Comparison of ENCODE assay signal across 17 cellular contexts in genomic region chr4:47535567-47536147, GRCh38. TPM values are rescaled to one million over a fixed set of nuclear protein-coding genes. Genes with fewer than 3 reads are reported as not detected.
DNase-seq lines count a peak whose midpoint lies in the region; ATAC-seq, FAIRE-seq and TF ChIP-seq lines count a peak whose summit lies in the region.
"Had no signal": no experiment of that assay in that cellular context is flagged by ENCODE, and none has a peak within 500 bp of the region (broad histone marks: within the 10 kb centered on the region; RNA-seq: fewer than 3 reads in every experiment).

No MANE protein-coding gene starts in this region.

- peaks cover 40% of the 10 kb centered on the region for H3K36me3 Mint-ChIP-seq in activated naive CD8-positive, alpha-beta T cell treated with anti-CD3 and anti-CD28 coated beads, Interleukin-2, amount 10 ng/mL, durations not matched to agents 7 days and 5 days
- peaks cover 32% of the 10 kb centered on the region for H3K36me3 Mint-ChIP-seq in activated naive CD8-positive, alpha-beta T cell treated with anti-CD3 and anti-CD28 coated beads, Interleukin-2, amount 50 U/mL, for 24 hours (ENCODE audit: low read depth)

- H3K4me1 Mint-ChIP-seq in activated naive CD8-positive, alpha-beta T cell treated with anti-CD3 and anti-CD28 coated beads, Interleukin-2, amount 10 ng/mL, durations not matched to agents 7 days and 5 days, result peaks cover 52% of the 10 kb centered on the region
- H3K4me1 Mint-ChIP-seq in activated naive CD8-positive, alpha-beta T cell treated with anti-CD3 and anti-CD28 coated beads, Interleukin-2, amount 50 U/mL, for 24 hours, result peaks cover 49% of the 10 kb centered on the region

- no peak overlapping the region for H3K4me3 Mint-ChIP-seq in activated naive CD8-positive, alpha-beta T cell treated with anti-CD3 and anti-CD28 coated beads, Interleukin-2, amount 10 ng/mL, durations not matched to agents 7 days and 5 days
- H3K4me3 Mint-ChIP-seq in activated naive CD8-positive, alpha-beta T cell treated with anti-CD3 and anti-CD28 coated beads, Interleukin-2, amount 50 U/mL, for 24 hours, result no peak overlapping the region
- H3K4me3 Mint-ChIP-seq: H9 had no signal

- DNase-seq in activated naive CD8-positive, alpha-beta T cell treated with anti-CD3 and anti-CD28 coated beads, Interleukin-2, amount 10 ng/mL, durations not matched to agents 7 days and 5 days, result no peak
- no peak for DNase-seq in activated naive CD8-positive, alpha-beta T cell treated with anti-CD3 and anti-CD28 coated beads, Interleukin-2, amount 50 U/mL, for 24 hours
- DNase-seq in GM19239 (ENCODE audit: insufficient read length, low spot score) (no peak), small intestine (peak; percentile 9), PC-3 (no peak), NCI-H345 treated with DMSO at 0.1 percent for 48 hours (lab: John Stamatoyannopoulos, UW; ENCODE audit: unreplicated experiment) (no peak)
- DNase-seq: 8988T, Caco-2, GDM1, H9 had no signal

- H3F3A ChIP-seq in PC-3 (ENCODE audit: low read length, unreplicated experiment), result no peaks in the 10 kb centered on the region

- no peak overlapping the region for H3K9ac ChIP-seq in PC-3 (ENCODE audit: low read length)
- H3K9ac ChIP-seq: BLaER1 treated with 17β-estradiol and CSF1 and Interleukin-3, amounts not matched to agents 10 nM and 100 nM had no signal

- no peaks in the 10 kb centered on the region for H4K20me1 ChIP-seq in PC-3 (ENCODE audit: low read length)

- H3K27me3 Mint-ChIP-seq in activated naive CD8-positive, alpha-beta T cell treated with anti-CD3 and anti-CD28 coated beads, Interleukin-2, amount 10 ng/mL, durations not matched to agents 7 days and 5 days, result no peaks in the 10 kb centered on the region
- no peaks in the 10 kb centered on the region for H3K27me3 Mint-ChIP-seq in activated naive CD8-positive, alpha-beta T cell treated with anti-CD3 and anti-CD28 coated beads, Interleukin-2, amount 50 U/mL, for 24 hours

- BruUV-seq in PC-3 (replicated peaks; lab: Mats Ljungman, UMichigan), result no TSS peak

- no peak for TF ChIP-seq CTCF in PC-3 (conservative IDR thresholded peaks at IDR 0.05; ENCODE audit: low read depth, low read length)

- 89 to 96% (median 93%) methylated on average over 5 of the region's 5 CpGs for WGBS in small intestine, 3 donors

- intact Hi-C loops in PC-3 (cut with micrococcal nuclease), result no loop called here

- no peak overlapping the region for H3K27ac ChIP-seq in small intestine (ENCODE audit: low read depth in 1 of 2, low read length in 1 of 2)
- H3K27ac ChIP-seq in PC-3 (ENCODE audit: low read length), result no peak overlapping the region
- H3K27ac ChIP-seq: BLaER1 treated with 17β-estradiol and CSF1 and Interleukin-3, amounts not matched to agents 10 nM and 100 nM had no signal

- no peaks in the 10 kb centered on the region for H3K79me2 ChIP-seq in PC-3 (ENCODE audit: low read length)

- H3K27me3 ChIP-seq in small intestine (ENCODE audit: control insufficient read depth in 2 of 2, insufficient read depth in 2 of 2, low read length in 2 of 2) (no peaks in the 10 kb centered on the region), PC-3 (ENCODE audit: low read length) (no peaks in the 10 kb centered on the region)
- H3K27me3 ChIP-seq: BLaER1 treated with 17β-estradiol and CSF1 and Interleukin-3, amounts not matched to agents 10 nM and 100 nM had no signal

- no peaks in the 10 kb centered on the region for H3K9me2 ChIP-seq in PC-3 (replicated peaks; ENCODE audit: low read length)

- no peak overlapping the region for H3K4me2 ChIP-seq in PC-3 (ENCODE audit: low read length)
- H3K4me2 ChIP-seq: BLaER1 treated with 17β-estradiol and CSF1 and Interleukin-3, amounts not matched to agents 10 nM and 100 nM had no signal

- H3K9me3 ChIP-seq in small intestine (ENCODE audit: control insufficient read depth, low read depth) (no peaks in the 10 kb centered on the region), PC-3 (ENCODE audit: low read length) (no peaks in the 10 kb centered on the region)

- no peak for ATAC-seq in activated naive CD8-positive, alpha-beta T cell treated with anti-CD3 and anti-CD28 coated beads, Interleukin-2, amount 10 ng/mL, durations not matched to agents 7 days and 5 days (ENCODE audit: low read depth)
- no peak for ATAC-seq in activated naive CD8-positive, alpha-beta T cell treated with anti-CD3 and anti-CD28 coated beads, Interleukin-2, amount 50 U/mL, for 24 hours
- ATAC-seq in SK-N-SH treated with all-trans-retinoic acid at 6 μM for 48 hours (peak; percentile 65; the same call in 2 of the 3 replicates), PC-3 (no peak), GM19397 (IDR thresholded peaks at IDR 0.05; ENCODE audit: unreplicated experiment) (no peak)
- ATAC-seq: HepG2 had no signal

- POLR2A ChIA-PET in activated naive CD8-positive, alpha-beta T cell treated with anti-CD3 and anti-CD28 coated beads, Interleukin-2, amount 10 ng/mL, durations not matched to agents 7 days and 5 days (lab: Charles Lee), result no interaction called here
- POLR2A ChIA-PET in PC-3 (lab: Charles Lee; ENCODE audit: unreplicated experiment), result no interaction called here

- peaks cover 1% of the 10 kb centered on the region for H3K9me3 Mint-ChIP-seq in activated naive CD8-positive, alpha-beta T cell treated with anti-CD3 and anti-CD28 coated beads, Interleukin-2, amount 10 ng/mL, durations not matched to agents 7 days and 5 days
- H3K9me3 Mint-ChIP-seq in activated naive CD8-positive, alpha-beta T cell treated with anti-CD3 and anti-CD28 coated beads, Interleukin-2, amount 50 U/mL, for 24 hours, result peaks cover 10% of the 10 kb centered on the region
- H3K9me3 Mint-ChIP-seq: H9 had no signal

- peak; percentile 47 for FAIRE-seq in GM19239 (lab: Jason Lieb, UNC)
- no peak for FAIRE-seq in small intestine (lab: Jason Lieb, UNC)
- FAIRE-seq: D721Med, GM18507, H1, HepG2 had no signal

- CTCF ChIA-PET in PC-3 (lab: Charles Lee), result no interaction called here

- peaks cover 0 to 3% of the 10 kb centered on the region in 2 donors for H3K4me1 ChIP-seq in small intestine (ENCODE audit: control insufficient read depth in 2 of 2, insufficient read depth in 1 of 2, low read depth in 1 of 2, low read length in 1 of 2)
- H3K4me1 ChIP-seq in PC-3 (ENCODE audit: insufficient read depth, low read length), result peaks cover 17% of the 10 kb centered on the region

- no peak overlapping the region for H3K4me3 ChIP-seq in small intestine (ENCODE audit: low read depth in 1 of 2, low read length in 2 of 2)
- no peak overlapping the region for H3K4me3 ChIP-seq in PC-3 (ENCODE audit: low read length)
- H3K4me3 ChIP-seq: BLaER1 treated with 17β-estradiol and CSF1 and Interleukin-3, amounts not matched to agents 10 nM and 100 nM had no signal

- no peaks in the 10 kb centered on the region for H3K36me3 ChIP-seq in small intestine (ENCODE audit: control insufficient read depth in 2 of 2, insufficient read depth in 2 of 2, low read length in 2 of 2)
- H3K36me3 ChIP-seq in PC-3 (ENCODE audit: low read depth, low read length), result no peaks in the 10 kb centered on the region

- H3K27ac Mint-ChIP-seq in activated naive CD8-positive, alpha-beta T cell treated with anti-CD3 and anti-CD28 coated beads, Interleukin-2, amount 10 ng/mL, durations not matched to agents 7 days and 5 days, result peak overlapping the region; percentile 40
- no peak overlapping the region for H3K27ac Mint-ChIP-seq in activated naive CD8-positive, alpha-beta T cell treated with anti-CD3 and anti-CD28 coated beads, Interleukin-2, amount 50 U/mL, for 24 hours
- H3K27ac Mint-ChIP-seq: H9 had no signal

- H2AFZ ChIP-seq in PC-3 (ENCODE audit: low read length), result no peak overlapping the region

TF ChIP-seq in SK-N-SH treated with all-trans-retinoic acid at 6 μM for 48 hours, 23 proteins besides CTCF, POLR2A, EP300 and RAD21 (continues in another document):
- TF ChIP-seq SNAI2 (CRISPR knock-in tag; IDR thresholded peaks at IDR 0.05) (no peak), CSDC2 (CRISPR knock-in tag; IDR thresholded peaks at IDR 0.05) (no peak), TCF4 (CRISPR knock-in tag; IDR thresholded peaks at IDR 0.05; ENCODE audit: borderline replicate concordance) (peak; percentile 93), ISL1 (CRISPR knock-in tag; IDR thresholded peaks at IDR 0.05) (peak; percentile 60), TOX (CRISPR knock-in tag; IDR thresholded peaks at IDR 0.05; ENCODE audit: borderline replicate concordance) (no peak), ZNF70 (CRISPR knock-in tag; IDR thresholded peaks at IDR 0.05) (peak; percentile 17; the same call in 1 of the 2 replicates), ZNF565 (CRISPR knock-in tag; conservative IDR thresholded peaks at IDR 0.05; ENCODE audit: low read depth) (no peak), ZFP30 (CRISPR knock-in tag; IDR thresholded peaks at IDR 0.05) (no peak), GLIS3 (CRISPR knock-in tag; IDR thresholded peaks at IDR 0.05) (no peak), PATZ1 (CRISPR knock-in tag; IDR thresholded peaks at IDR 0.05; ENCODE audit: borderline replicate concordance) (no peak), ESRRG (CRISPR knock-in tag; IDR thresholded peaks at IDR 0.05) (no peak), ZNF8 (CRISPR knock-in tag; IDR thresholded peaks at IDR 0.05) (peak; percentile 40; the same call in 1 of the 2 replicates), OSR1 (CRISPR knock-in tag; IDR thresholded peaks at IDR 0.05) (no peak), RARB (CRISPR knock-in tag; IDR thresholded peaks at IDR 0.05) (no peak), ZC3H10 (CRISPR knock-in tag; IDR thresholded peaks at IDR 0.05) (no peak)

RNA-seq across cellular contexts. Expression of gene ATP10D, which starts 50.6 kb away (rescaled TPM):
- 10 to 100 TPM; 10.9 to 16.1 TPM for total RNA-seq in activated naive CD8-positive, alpha-beta T cell treated with anti-CD3 and anti-CD28 coated beads, Interleukin-2, amount 10 ng/mL, durations not matched to agents 7 days and 5 days
- polyA plus RNA-seq in small intestine, result 1 to 10 TPM in 1 of 3 donors, under 1 TPM in 2; 0.81 to 6.3 (median 0.89) TPM
- total RNA-seq in PC-3 (2014; rRNA removed), result 0.84 and 4.0 TPM in 2 replicates
